ENCODE assay signal across 20 cellular contexts in the genomic region with DNA sequence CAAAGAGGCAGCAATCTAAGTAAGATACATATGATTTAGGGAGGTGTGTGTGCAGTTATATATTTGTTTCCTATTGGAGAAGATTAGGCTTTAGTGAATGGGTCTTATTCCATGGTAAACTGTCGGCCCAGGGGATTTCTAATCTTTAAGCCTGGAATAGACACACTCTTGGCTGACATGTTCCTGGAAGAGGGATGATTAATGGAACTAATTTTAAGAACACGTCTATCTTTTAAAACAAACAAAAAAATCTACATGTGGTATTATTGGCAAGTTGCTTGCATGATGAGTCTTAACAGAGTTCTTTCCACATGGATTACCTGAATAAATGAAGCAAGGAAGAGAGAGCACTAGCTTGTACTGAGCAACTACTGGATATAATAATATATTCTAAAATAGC.
"Had no signal": no experiment of that assay in that cellular context is flagged by ENCODE, and none has a peak within 500 bp of the region (broad histone marks: within the 10 kb centered on the region; RNA-seq: fewer than 3 reads in every experiment).

No MANE protein-coding gene starts in this region.

- ATAC-seq: body of pancreas; effector memory CD8-positive, alpha-beta T cell; esophagus mucosa; gastroesophageal sphincter had no signal

- H3K27me3 ChIP-seq: body of pancreas, dorsolateral prefrontal cortex, gastroesophageal sphincter, neutrophil, ovary, tibial artery had no signal

- H3K27ac ChIP-seq: body of pancreas, dorsolateral prefrontal cortex, gastroesophageal sphincter, neutrophil, ovary, prostate gland, tibial artery had no signal

- H3K36me3 ChIP-seq: gastroesophageal sphincter, neutrophil, ovary, prostate gland, tibial artery had no signal

- DNase-seq: activated CD4-positive, alpha-beta memory T cell treated with anti-CD3 and anti-CD28 coated beads for 36 hours; activated CD4-positive, alpha-beta T cell treated with anti-CD3 and anti-CD28 coated beads for 48 hours; activated CD4-positive, CD25-positive, alpha-beta regulatory T cell; activated effector memory CD4-positive, alpha-beta T cell treated with anti-CD3 and anti-CD28 coated beads, Interleukin-2, amount 50 U/mL, for 16 hours; activated naive CD4-positive, alpha-beta T cell treated with anti-CD3 and anti-CD28 coated beads, Interleukin-2, amount 10 ng/mL, durations not matched to agents 7 days and 5 days; amygdala; body of pancreas; central memory CD4-positive, alpha-beta T cell; dorsolateral prefrontal cortex; effector memory CD8-positive, alpha-beta T cell; ovary; right cardiac atrium; stimulated activated CD4-positive, alpha-beta T cell treated with anti-CD3 and anti-CD28 coated beads, Interleukin-12 subunit alpha, Interleukin-12 subunit beta, amount 100 ng/mL, for 4 hours; stimulated activated CD4-positive, alpha-beta T cell treated with anti-CD3 and anti-CD28 coated beads, Interleukin-4, amount 100 ng/mL, for 4 hours; substantia nigra; tibial artery had no signal

- H3K4me1 ChIP-seq: body of pancreas, prostate gland, tibial artery had no signal

- H3K4me3 ChIP-seq: body of pancreas, dorsolateral prefrontal cortex, gastroesophageal sphincter, ovary, prostate gland, tibial artery had no signal
